Comparison of ENCODE assay signal across 10 cellular contexts in genomic region chr15:98671060-98672008, GRCh38. TPM values are rescaled to one million over a fixed set of nuclear protein-coding genes. Genes with fewer than 3 reads are reported as not detected.
DNase-seq lines count a peak whose midpoint lies in the region; ATAC-seq and TF ChIP-seq lines count a peak whose summit lies in the region.
"Had no signal": no experiment of that assay in that cellular context is flagged by ENCODE, and none has a peak within 500 bp of the region (broad histone marks: within the 10 kb centered on the region; RNA-seq: fewer than 3 reads in every experiment).

No MANE protein-coding gene starts in this region.

- DNase-seq in Panc1 (ENCODE audit: low read depth, low spot score) (no peak), endodermal cell (peak; percentile 75), mesenchymal stem cell (peak; percentile 81), type B pancreatic cell (ENCODE audit: extremely low spot score, unreplicated experiment) (no peak), NCI-H1436 treated with DMSO at 0.1 percent for 48 hours (lab: John Stamatoyannopoulos, UW) (no peak)
- DNase-seq in stimulated activated naive CD4-positive, alpha-beta T cell (lab: John Stamatoyannopoulos, UW), result no peak
- DNase-seq: ovary; stimulated activated naive CD8-positive, alpha-beta T cell treated with anti-CD3 and anti-CD28 coated beads, Interleukin-15, amount 100 ng/mL, for 72 hours had no signal

- H3K4ac ChIP-seq in mesenchymal stem cell (ENCODE audit: low read depth in 1 of 2, low read length in 2 of 2), result no peak overlapping the region

- H3K4me1 ChIP-seq in Panc1 (ENCODE audit: control insufficient read depth, insufficient read depth, low read length) (peaks cover 64% of the 10 kb centered on the region), endodermal cell (ENCODE audit: control insufficient read depth, insufficient read depth, low read length) (peaks cover 37% of the 10 kb centered on the region), mesenchymal stem cell (ENCODE audit: control insufficient read depth, insufficient read depth, low read depth, low read length) (peaks cover 28% of the 10 kb centered on the region)

- H2AFZ ChIP-seq in mesenchymal stem cell (ENCODE audit: low read depth, low read length), result no peak overlapping the region

- no peak overlapping the region for H2BK5ac ChIP-seq in mesenchymal stem cell (ENCODE audit: low read depth, low read length, poor library complexity, severe bottlenecking)

- ATAC-seq in Panc1 (no peak), HG02623 (IDR thresholded peaks at IDR 0.05; ENCODE audit: unreplicated experiment) (no peak)
- ATAC-seq: stimulated activated naive CD8-positive, alpha-beta T cell treated with anti-CD3 and anti-CD28 coated beads, Interleukin-15, amount 100 ng/mL, for 72 hours had no signal

- no peak overlapping the region for H3K4me3 Mint-ChIP-seq in endodermal cell
- H3K4me3 Mint-ChIP-seq in type B pancreatic cell, result peak overlapping the region; percentile 26
- H3K4me3 Mint-ChIP-seq: stimulated activated naive CD8-positive, alpha-beta T cell treated with anti-CD3 and anti-CD28 coated beads, Interleukin-15, amount 100 ng/mL, for 72 hours had no signal

- peak overlapping the region; percentile 12 for H2BK15ac ChIP-seq in mesenchymal stem cell (ENCODE audit: low read depth, poor library complexity, severe bottlenecking)

- H3K27me3 Mint-ChIP-seq in endodermal cell (ENCODE audit: insufficient read depth) (no peaks in the 10 kb centered on the region), type B pancreatic cell (no peaks in the 10 kb centered on the region)
- H3K27me3 Mint-ChIP-seq: stimulated activated naive CD8-positive, alpha-beta T cell treated with anti-CD3 and anti-CD28 coated beads, Interleukin-15, amount 100 ng/mL, for 72 hours had no signal

- TF ChIP-seq CTCF in Panc1 (IDR thresholded peaks at IDR 0.05), result no peak
- TF ChIP-seq CTCF in endodermal cell (conservative IDR thresholded peaks at IDR 0.05), result no peak
- no peak for TF ChIP-seq CTCF in type B pancreatic cell (conservative IDR thresholded peaks at IDR 0.05)

- H3K9ac ChIP-seq in endodermal cell (ENCODE audit: extremely low read depth, low read length, poor library complexity, severe bottlenecking), result peak overlapping the region; percentile 36
- H3K9ac ChIP-seq in mesenchymal stem cell (ENCODE audit: low read length), result peak overlapping the region; percentile 69
- H3K9ac ChIP-seq: KMS-11 had no signal

- BruUV-seq in Panc1 (replicated peaks; lab: Mats Ljungman, UMichigan), result no TSS peak

- H2BK12ac ChIP-seq in mesenchymal stem cell (ENCODE audit: low read length in 2 of 2), result peak overlapping the region in 1 of 2 experiments; percentile 3

- peaks cover 13% of the 10 kb centered on the region for H3K79me1 ChIP-seq in mesenchymal stem cell (replicated peaks; ENCODE audit: low read length, poor library complexity, severe bottlenecking)

- H3K27ac ChIP-seq in Panc1 (ENCODE audit: low read length) (peak overlapping the region; percentile 18), endodermal cell (ENCODE audit: low read depth, low read length) (peak overlapping the region; percentile 72), mesenchymal stem cell (ENCODE audit: low read length, poor library complexity, severe bottlenecking) (peak overlapping the region; percentile 84)
- H3K27ac ChIP-seq: KMS-11 had no signal

- POLR2A ChIA-PET in Panc1 (lab: Charles Lee), result no interaction called here

- no peaks in the 10 kb centered on the region for H3K27me3 ChIP-seq in Panc1 (ENCODE audit: control insufficient read depth, insufficient read depth, low read length)
- no peaks in the 10 kb centered on the region for H3K27me3 ChIP-seq in endodermal cell (ENCODE audit: control insufficient read depth, insufficient read depth, low read length, poor library complexity, severe bottlenecking)
- H3K27me3 ChIP-seq in mesenchymal stem cell (ENCODE audit: control insufficient read depth in 1 of 2, insufficient read depth in 1 of 2, low read length in 2 of 2), result no peaks in the 10 kb centered on the region
- H3K27me3 ChIP-seq: ovary had no signal

- peak overlapping the region; percentile 55 for H2BK120ac ChIP-seq in mesenchymal stem cell (ENCODE audit: low read depth, low read length)

- H3K18ac ChIP-seq in mesenchymal stem cell (ENCODE audit: low read depth in 1 of 2, low read length in 2 of 2), result peak overlapping the region in 1 of 2 experiments; percentile 5

- no peak overlapping the region for H3K4me3 ChIP-seq in Panc1 (ENCODE audit: low read depth in 2 of 2, low read length in 2 of 2)
- peak overlapping the region; percentile 65 for H3K4me3 ChIP-seq in endodermal cell (ENCODE audit: low read length)
- peak overlapping the region in 1 of 2 experiments; percentile 30 for H3K4me3 ChIP-seq in mesenchymal stem cell (ENCODE audit: insufficient read depth in 1 of 2, low read depth in 1 of 2, low read length in 2 of 2)
- H3K4me3 ChIP-seq: ovary had no signal

- peak overlapping the region; percentile 8 for H3K4me2 ChIP-seq in mesenchymal stem cell (ENCODE audit: low read length, poor library complexity, severe bottlenecking)
- H3K4me2 ChIP-seq: KMS-11 had no signal

- no peak overlapping the region for H4K91ac ChIP-seq in mesenchymal stem cell (ENCODE audit: low read length)

- H3K36me3 Mint-ChIP-seq in endodermal cell (ENCODE audit: low read depth) (peaks cover 8% of the 10 kb centered on the region), type B pancreatic cell (peaks cover 11% of the 10 kb centered on the region)

- no peak overlapping the region for H3K23ac ChIP-seq in mesenchymal stem cell (ENCODE audit: low read length in 2 of 2)

- H4K8ac ChIP-seq in mesenchymal stem cell (ENCODE audit: low read length), result no peak overlapping the region

- H3K27ac Mint-ChIP-seq in endodermal cell (peak overlapping the region; percentile 79), type B pancreatic cell (peak overlapping the region; percentile 90)

- H3K9me3 Mint-ChIP-seq in endodermal cell (no peaks in the 10 kb centered on the region), type B pancreatic cell (no peaks in the 10 kb centered on the region)
- H3K9me3 Mint-ChIP-seq: stimulated activated naive CD8-positive, alpha-beta T cell treated with anti-CD3 and anti-CD28 coated beads, Interleukin-15, amount 100 ng/mL, for 72 hours had no signal

- peak overlapping the region; percentile 26 for H2AK5ac ChIP-seq in mesenchymal stem cell (ENCODE audit: low read length, severe bottlenecking)

- H3K36me3 ChIP-seq in Panc1 (ENCODE audit: control insufficient read depth, insufficient read depth, low read length) (no peaks in the 10 kb centered on the region), endodermal cell (ENCODE audit: control insufficient read depth, insufficient read depth, low read length) (peaks cover 10% of the 10 kb centered on the region), mesenchymal stem cell (ENCODE audit: control insufficient read depth in 1 of 2, insufficient read depth in 2 of 2, low read depth in 1 of 2, low read length in 2 of 2) (peaks cover 0 to 4% of the 10 kb centered on the region in 2 experiments)
- H3K36me3 ChIP-seq: ovary had no signal

- CTCF ChIA-PET in Panc1 (lab: Charles Lee), result interaction anchor here (0.5 to 0.6 kb wide), 2 partner anchors 9 to 227 kb away, joined by 6 to 7 read pairs; no protein-coding TSS in a partner anchor

- intact Hi-C loops in Panc1 (cut with micrococcal nuclease; ENCODE audit: unreplicated experiment), result no loop called here

- H3K9me3 ChIP-seq in Panc1 (ENCODE audit: control insufficient read depth, insufficient read depth, low read depth, low read length) (no peaks in the 10 kb centered on the region), endodermal cell (ENCODE audit: control insufficient read depth, low read length) (no peaks in the 10 kb centered on the region), mesenchymal stem cell (ENCODE audit: control insufficient read depth, low read length) (no peaks in the 10 kb centered on the region)
- H3K9me3 ChIP-seq: ovary had no signal

- in situ Hi-C loops in Panc1 (cut with HindIII; ENCODE audit: low pct_unique_long_range_greater_than_20kb, low sequenced_read_pairs), result no loop called here

- peaks cover 65% of the 10 kb centered on the region for H3K4me1 Mint-ChIP-seq in endodermal cell
- peaks cover 63% of the 10 kb centered on the region for H3K4me1 Mint-ChIP-seq in type B pancreatic cell (ENCODE audit: unreplicated experiment)

- no peak overlapping the region for H3K14ac ChIP-seq in mesenchymal stem cell (ENCODE audit: low read length in 2 of 2)

- 8 to 39% methylated on average over 2 to 6 of the region's 6 CpGs for WGBS in endodermal cell (ENCODE audit: insufficient coverage in 1 of 2, insufficient read length in 1 of 2), 2 experiments
- 16% methylated on average over 4 of the region's 6 CpGs for WGBS in mesenchymal stem cell

RNA-seq across cellular contexts. Expression of gene IGF1R, which starts 23.0 kb away (rescaled TPM):
- total RNA-seq in Panc1 (2021; ENCODE audit: unreplicated experiment) (77.1 TPM), endodermal cell (100 to 1,000 TPM; 115 to 119 TPM), type B pancreatic cell (ENCODE audit: low replicate concordance) (66.9 and 87.1 TPM in 2 replicates)
- polyA plus RNA-seq in Panc1 (2012; ENCODE audit: insufficient read length), result 38.0 TPM
- 54.4 TPM for polyA plus RNA-seq in endodermal cell (2013, experiment 1 of 2)
- 50.2 TPM for polyA plus RNA-seq in endodermal cell (2013, experiment 2 of 2)
- 28.5 TPM for polyA plus RNA-seq in mesenchymal stem cell (2013, experiment 1 of 2)
- polyA plus RNA-seq in mesenchymal stem cell (2013, experiment 2 of 2), result 29.2 TPM

Comparison
In these comparisons a context has a peak if more than half of its experiments do, and no peak if none do; other contexts are left out.
1. DNase-seq: peak in endodermal cell (single experiment) and mesenchymal stem cell (single experiment); none in Panc1 (single experiment), type B pancreatic cell (single experiment), stimulated activated naive CD4-positive, alpha-beta T cell (0 of 6) and NCI-H1436 treated with DMSO at 0.1 percent for 48 hours (single experiment).
2. H3K27ac ChIP-seq: peak in every context shown above with its lines; median percentile 84 in mesenchymal stem cell; 72 in endodermal cell; 18 in Panc1.